ENCODE assay signal across 9 cellular contexts in the genomic region with DNA sequence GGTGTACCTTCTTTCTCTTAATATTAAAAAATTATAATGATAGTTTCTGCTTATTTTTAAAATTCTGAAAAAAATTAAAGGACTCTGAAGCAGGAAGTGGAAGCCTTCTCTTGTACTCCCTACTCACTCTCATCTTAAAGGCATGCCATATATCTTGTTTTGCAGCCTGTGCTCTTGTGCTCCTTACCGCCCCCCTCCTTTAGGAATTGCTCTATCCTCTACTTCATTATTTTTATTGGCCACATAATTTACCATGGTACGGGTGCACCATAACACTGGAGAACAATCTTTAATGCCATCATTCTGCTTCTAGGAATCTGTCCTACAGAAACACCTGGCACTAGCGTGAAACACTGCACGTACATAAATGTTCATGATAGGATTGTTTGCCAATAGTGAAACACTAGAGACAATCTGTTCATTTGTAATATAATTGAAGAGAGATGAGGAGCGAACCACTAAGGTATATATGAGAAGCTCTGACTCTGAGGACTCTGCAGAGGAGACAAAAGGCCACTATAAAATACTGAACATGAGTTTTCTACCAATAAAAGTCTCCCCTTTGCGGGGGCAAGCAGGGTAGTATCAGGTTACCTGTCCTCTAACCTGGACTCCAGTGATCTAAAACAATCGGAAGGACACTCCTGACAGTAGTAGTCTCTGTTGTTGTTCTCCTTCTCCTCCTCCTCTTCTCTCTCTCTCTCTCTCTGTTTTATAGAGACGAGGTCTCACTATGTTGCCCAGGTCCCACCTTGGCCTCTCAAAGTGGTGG. TPM values are rescaled to one million over a fixed set of nuclear protein-coding genes. Genes with fewer than 3 reads are reported as not detected.
DNase-seq lines count a peak whose midpoint lies in the region; TF ChIP-seq lines count a peak whose summit lies in the region.
"Had no signal": no experiment of that assay in that cellular context is flagged by ENCODE, and none has a peak within 500 bp of the region (broad histone marks: within the 10 kb centered on the region; RNA-seq: fewer than 3 reads in every experiment).

No MANE protein-coding gene starts in this region.

- H3K4me1 ChIP-seq in GM23248 (ENCODE audit: insufficient read depth) (peaks cover 9% of the 10 kb centered on the region; the same call in 1 of the 2 replicates), colonic mucosa (no peaks in the 10 kb centered on the region)

- DNase-seq in GM23248 (peak; percentile 58), NCI-H226 (peak; percentile 71), colonic mucosa (peak; percentile 34), osteocyte (ENCODE audit: extremely low spot score, unreplicated experiment) (no peak), T-helper 1 cell (no peak), HK-2 (ENCODE audit: unreplicated experiment) (no peak), midbrain (lab: John Stamatoyannopoulos, UW) (no peak), WERI-Rb-1 (no peak)
- DNase-seq: stimulated activated naive CD8-positive, alpha-beta T cell treated with anti-CD3 and anti-CD28 coated beads, Interleukin-15, Interleukin-2, amounts not matched to agents 100 U/mL and 50 U/mL, for 24 hours had no signal

- H3K9ac ChIP-seq in GM23248 (no peak overlapping the region), colonic mucosa (ENCODE audit: low read depth in 2 of 2, low read length in 2 of 2) (no peak overlapping the region)

- peak overlapping the region; percentile 40 for H3K27ac Mint-ChIP-seq in osteocyte (ENCODE audit: unreplicated experiment)

- H3K9me2 ChIP-seq in GM23248 (ENCODE audit: insufficient read depth) = no peaks in the 10 kb centered on the region

- 63 to 64% methylated on average over 8 of the region's 8 CpGs for WGBS in GM23248 (ENCODE audit: low coverage in 1 of 2, low lambda C conversion rate in 2 of 2, missing lambda C conversion rate in 2 of 2), 2 experiments

- TF ChIP-seq CTCF in colonic mucosa (IDR thresholded peaks at IDR 0.05) (no peak), osteocyte (IDR thresholded peaks at IDR 0.05) (peak; percentile 45), WERI-Rb-1 (IDR thresholded peaks at IDR 0.05; ENCODE audit: low read depth, low read length) (no peak)

- H3K79me2 ChIP-seq in GM23248 (ENCODE audit: insufficient read depth) = no peaks in the 10 kb centered on the region

- peaks cover 12% of the 10 kb centered on the region for H3K27me3 Mint-ChIP-seq in osteocyte (ENCODE audit: unreplicated experiment)

- H4K20me1 ChIP-seq in GM23248 (ENCODE audit: insufficient read depth) = no peaks in the 10 kb centered on the region

- no peak overlapping the region for H3K27ac ChIP-seq in GM23248
- peak overlapping the region; percentile 59 for H3K27ac ChIP-seq in colonic mucosa
- H3K27ac ChIP-seq in WERI-Rb-1 = no peak overlapping the region

- H3K9me3 ChIP-seq in GM23248 (ENCODE audit: low read depth) (no peaks in the 10 kb centered on the region), colonic mucosa (no peaks in the 10 kb centered on the region), WERI-Rb-1 (ENCODE audit: severe bottlenecking) (no peaks in the 10 kb centered on the region)

- no peaks in the 10 kb centered on the region for H3K9me3 Mint-ChIP-seq in osteocyte (ENCODE audit: unreplicated experiment)

- H3K4me1 Mint-ChIP-seq in osteocyte (ENCODE audit: unreplicated experiment) = peaks cover 31% of the 10 kb centered on the region

- in situ Hi-C loops in GM23248 (cut with MboI) = no loop called here

- H3K36me3 ChIP-seq in GM23248 (ENCODE audit: low read depth) (no peaks in the 10 kb centered on the region), colonic mucosa (no peaks in the 10 kb centered on the region), WERI-Rb-1 (no peaks in the 10 kb centered on the region)

- H3K27me3 ChIP-seq in GM23248 (replicated peaks; ENCODE audit: insufficient read depth) (no peaks in the 10 kb centered on the region), colonic mucosa (no peaks in the 10 kb centered on the region), WERI-Rb-1 (ENCODE audit: insufficient read depth, low read depth, severe bottlenecking) (no peaks in the 10 kb centered on the region)

- no peaks in the 10 kb centered on the region for H3K36me3 Mint-ChIP-seq in osteocyte (ENCODE audit: unreplicated experiment)

- peak overlapping the region; percentile 13; the same call in 1 of the 2 replicates for H2AFZ ChIP-seq in GM23248

- H3K4me3 Mint-ChIP-seq in osteocyte (ENCODE audit: unreplicated experiment) = peak overlapping the region; percentile 33

- intact Hi-C loops in colonic mucosa (cut with DNase I) = no loop called here

- no peaks in the 10 kb centered on the region for H3F3A ChIP-seq in GM23248 (ENCODE audit: insufficient read depth)

- no peak overlapping the region for H3K4me2 ChIP-seq in GM23248 (ENCODE audit: unreplicated experiment)

- no peak overlapping the region for H3K4me3 ChIP-seq in GM23248
- H3K4me3 ChIP-seq in colonic mucosa = no peak overlapping the region
- no peak overlapping the region for H3K4me3 ChIP-seq in WERI-Rb-1 (ENCODE audit: low read depth, low read length)

RNA-seq across cellular contexts. Expression of a gene that starts 6.3 kb away (rescaled TPM):
- total RNA-seq in GM23248 (2014; rRNA removed; shearing (Covaris generic)) = 3.7 and 4.4 TPM in 2 replicates
- polyA plus RNA-seq in GM23248 (2016; fragmentation: Nextera tagmentation; extraction: Ambion mirVana) = 2.2 and 2.5 TPM in 2 replicates
- total RNA-seq in colonic mucosa = 10 to 100 TPM; 13.0 to 26.7 TPM
- 39.6 and 40.2 TPM in 2 replicates for total RNA-seq in osteocyte

RNA-seq across cellular contexts. Expression of a gene that starts 24.5 kb away (rescaled TPM):
- total RNA-seq in GM23248 (2014; rRNA removed; shearing (Covaris generic)) = 96.9 and 113 TPM in 2 replicates
- polyA plus RNA-seq in GM23248 (2016; fragmentation: Nextera tagmentation; extraction: Ambion mirVana) = 75.6 and 84.8 TPM in 2 replicates
- total RNA-seq in colonic mucosa = 10 to 100 TPM; 11.2 to 24.0 TPM
- total RNA-seq in osteocyte = 197 and 223 TPM in 2 replicates

RNA-seq across cellular contexts. Expression of a gene that starts 37.0 kb away (rescaled TPM):
- total RNA-seq in GM23248 (2014; rRNA removed; shearing (Covaris generic)) = 3.4 and 5.6 TPM in 2 replicates
- 2.4 and 3.1 TPM in 2 replicates for polyA plus RNA-seq in GM23248 (2016; fragmentation: Nextera tagmentation; extraction: Ambion mirVana)
- total RNA-seq in colonic mucosa (1 to 10 TPM; 1.8 to 2.0 TPM), osteocyte (5.5 and 6.1 TPM in 2 replicates)

RNA-seq across cellular contexts. Expression of a gene that starts 37.2 kb away (rescaled TPM):
- total RNA-seq in GM23248 (2014; rRNA removed; shearing (Covaris generic)) = 36.2 and 57.5 TPM in 2 replicates
- 14.4 and 15.3 TPM in 2 replicates for polyA plus RNA-seq in GM23248 (2016; fragmentation: Nextera tagmentation; extraction: Ambion mirVana)
- 10 to 100 TPM; 82.6 to 90.4 TPM for total RNA-seq in colonic mucosa
- total RNA-seq in osteocyte = 59.9 and 60.9 TPM in 2 replicates

RNA-seq across cellular contexts. Expression of a gene that starts 50.1 kb away (rescaled TPM):
- total RNA-seq in GM23248 (2014; rRNA removed; shearing (Covaris generic)) = 7.7 and 8.3 TPM in 2 replicates
- polyA plus RNA-seq in GM23248 (2016; fragmentation: Nextera tagmentation; extraction: Ambion mirVana) = 41.7 and 44.7 TPM in 2 replicates
- total RNA-seq in colonic mucosa = 10 to 100 TPM; 32.5 to 40.9 TPM
- total RNA-seq in osteocyte = 53.9 and 54.6 TPM in 2 replicates

Comparison
In these comparisons a context has a peak if more than half of its experiments do, and no peak if none do; other contexts are left out.
1. DNase-seq: peak in GM23248 (single experiment), NCI-H226 (single experiment) and colonic mucosa (single experiment); none in osteocyte (single experiment), T-helper 1 cell (0 of 5), HK-2 (single experiment), midbrain (single experiment) and WERI-Rb-1 (single experiment).